Comparison of ENCODE assay signal across 19 cellular contexts in genomic region chr19:55264531-55264930, GRCh38. TPM values are rescaled to one million over a fixed set of nuclear protein-coding genes. Genes with fewer than 3 reads are reported as not detected.
DNase-seq lines count a peak whose midpoint lies in the region; ATAC-seq and TF ChIP-seq lines count a peak whose summit lies in the region.
"Had no signal": no experiment of that assay in that cellular context is flagged by ENCODE, and none has a peak within 500 bp of the region (broad histone marks: within the 10 kb centered on the region; RNA-seq: fewer than 3 reads in every experiment).

No MANE protein-coding gene starts in this region.

- no peaks in the 10 kb centered on the region; the same call in 1 of the 2 replicates for H3F3A ChIP-seq in OCI-LY1 (ENCODE audit: insufficient read depth, low read length)

- no peaks in the 10 kb centered on the region for H3K79me2 ChIP-seq in OCI-LY1 (ENCODE audit: insufficient read depth, low read length)

- H3K9me3 ChIP-seq in OCI-LY1 (ENCODE audit: low read length) = no peaks in the 10 kb centered on the region

- H3K9me2 ChIP-seq in OCI-LY1 (ENCODE audit: low read depth, low read length) = no peaks in the 10 kb centered on the region

- H4K20me1 ChIP-seq in OCI-LY1 (ENCODE audit: insufficient read depth, low read length) = no peaks in the 10 kb centered on the region

- H3K27ac ChIP-seq in OCI-LY1 (ENCODE audit: low read depth, low read length, poor library complexity, severe bottlenecking) = peak overlapping the region; percentile 84
- H3K27ac ChIP-seq: 22Rv1, A549 had no signal

- H3K9ac ChIP-seq in OCI-LY1 (ENCODE audit: low read length) = no peak overlapping the region

- no peaks in the 10 kb centered on the region for H3K27me3 ChIP-seq in OCI-LY1 (ENCODE audit: insufficient read depth, low read length)

- no peak for TF ChIP-seq CTCF in OCI-LY1 (IDR thresholded peaks at IDR 0.05; ENCODE audit: low read length)

- no peak for ATAC-seq in Right ventricle myocardium inferior
- ATAC-seq in left ventricle myocardium superior = no peak

- peaks cover 29% of the 10 kb centered on the region for H3K36me3 ChIP-seq in OCI-LY1 (ENCODE audit: insufficient read depth, low read length)

- peak; percentile 4 for DNase-seq in Right ventricle myocardium inferior (ENCODE audit: missing footprints)
- no peak for DNase-seq in left ventricle myocardium superior
- peak; percentile 12 for DNase-seq in iris pigment epithelial cell (ENCODE audit: low read depth)
- DNase-seq in Ammon's horn (ENCODE audit: low spot score) = no peak
- no peak for DNase-seq in NCI-H1436 (lab: John Stamatoyannopoulos, UW)
- DNase-seq: ACHN; AML-193; C1 segment of cervical spinal cord; Calu3; CD4-positive, alpha-beta memory T cell; COR-L47; DMS53; DMS79 treated with DMSO at 0.1 percent for 48 hours; GF-D8; GOT3; HCEC 1CT had no signal

- no peak overlapping the region for H2AFZ ChIP-seq in OCI-LY1 (ENCODE audit: low read length)

- no peak overlapping the region for H3K4me3 ChIP-seq in OCI-LY1 (ENCODE audit: low read depth, low read length, poor library complexity, severe bottlenecking)
- H3K4me3 ChIP-seq: A549 had no signal

- H3K4me1 ChIP-seq in OCI-LY1 (ENCODE audit: insufficient read depth, low read length, severe bottlenecking) = peaks cover 36% of the 10 kb centered on the region

- no peak overlapping the region for H3K4me2 ChIP-seq in OCI-LY1 (ENCODE audit: low read length)
- H3K4me2 ChIP-seq: A549 had no signal

- intact Hi-C loops in Right ventricle myocardium inferior (cut with DNase I) = no loop called here
- intact Hi-C loops in left ventricle myocardium superior (cut with micrococcal nuclease) = no loop called here

RNA-seq across cellular contexts. Expression of gene PPP6R1, which starts 5.7 kb away (rescaled TPM):
- total RNA-seq in Right ventricle myocardium inferior = 39.5 TPM
- 39.2 TPM for total RNA-seq in left ventricle myocardium superior

RNA-seq across cellular contexts. Expression of gene HSPBP1, which starts 15.4 kb away (rescaled TPM):
- 30.2 TPM for total RNA-seq in Right ventricle myocardium inferior
- 28.6 TPM for total RNA-seq in left ventricle myocardium superior

RNA-seq across cellular contexts. Expression of gene BRSK1, which starts 19.3 kb away (rescaled TPM):
- total RNA-seq in Right ventricle myocardium inferior (2.4 TPM), left ventricle myocardium superior (1.9 TPM)

RNA-seq across cellular contexts. Expression of gene TMEM86B, which starts 36.0 kb away (rescaled TPM):
- 1.6 TPM for total RNA-seq in Right ventricle myocardium inferior
- total RNA-seq in left ventricle myocardium superior = 1.9 TPM

RNA-seq across cellular contexts. Expression of gene PTPRH, which starts 55.2 kb away (rescaled TPM):
- 0.87 TPM for total RNA-seq in Right ventricle myocardium inferior
- total RNA-seq in left ventricle myocardium superior = 0.47 TPM
- total RNA-seq: CD4-positive, alpha-beta memory T cell had no signal

Comparison
In these comparisons a context has a peak if more than half of its experiments do, and no peak if none do; other contexts are left out.
1. DNase-seq: peak in Right ventricle myocardium inferior (single experiment) and iris pigment epithelial cell (single experiment); none in left ventricle myocardium superior (single experiment), Ammon's horn (single experiment) and NCI-H1436 (single experiment).